Comparison of ENCODE assay signal across 8 cellular contexts in genomic region chr3:163490119-163490518, GRCh38.
DNase-seq lines count a peak whose midpoint lies in the region; ATAC-seq and TF ChIP-seq lines count a peak whose summit lies in the region.

No MANE protein-coding gene starts in this region.

- no peaks in the 10 kb centered on the region for H4K20me1 ChIP-seq in DOHH2 (ENCODE audit: control insufficient read depth, insufficient read depth, low read depth, low read length)

- H3K4me2 ChIP-seq in DOHH2 (ENCODE audit: low read length): no peak overlapping the region

- H3F3A ChIP-seq in DOHH2 (ENCODE audit: control insufficient read depth, insufficient read depth): no peaks in the 10 kb centered on the region

- no peak overlapping the region for H3K4me3 ChIP-seq in DOHH2 (ENCODE audit: low read length)
- H3K4me3 ChIP-seq in NB4 (ENCODE audit: low read depth, low read length): no peak overlapping the region
- no peak overlapping the region for H3K4me3 ChIP-seq in mucosa of descending colon

- no peaks in the 10 kb centered on the region for H3K9me3 ChIP-seq in DOHH2 (ENCODE audit: control insufficient read depth, insufficient read depth, low read length)
- no peaks in the 10 kb centered on the region for H3K9me3 ChIP-seq in mucosa of descending colon

- no peaks in the 10 kb centered on the region for H3K36me3 ChIP-seq in DOHH2 (ENCODE audit: control insufficient read depth, low read length)
- no peaks in the 10 kb centered on the region for H3K36me3 ChIP-seq in mucosa of descending colon (ENCODE audit: low read depth)

- H3K9me2 ChIP-seq in DOHH2 (replicated peaks; ENCODE audit: control insufficient read depth, low read length): no peaks in the 10 kb centered on the region

- CTCF ChIA-PET in HEK293T (lab: Yijun Ruan, JAX): interaction anchor here (1.1 kb wide), 1 partner anchor 433 kb away, joined by 5 read pairs; no protein-coding TSS in a partner anchor

- POLR2A ChIA-PET in HEK293T (lab: Yijun Ruan, JAX): no interaction called here

- peak; percentile 11 for DNase-seq in 8988T
- peak; percentile 33 for DNase-seq in HEK293T (ENCODE audit: extremely low spot score)
- peak; percentile 61 for DNase-seq in NB4 (ENCODE audit: low read depth)
- peak; percentile 4 for DNase-seq in astrocyte of the hippocampus (ENCODE audit: low read depth, low spot score)
- peak in 2 of 3 donors; percentile 49 to 51 for DNase-seq in mucosa of descending colon
- DNase-seq in activated naive CD4-positive, alpha-beta T cell treated with Interleukin-2 at 50 U/mL for 16 hours: no peak
- DNase-seq in activated naive CD4-positive, alpha-beta T cell (lab: John Stamatoyannopoulos, UW): no peak

- H3K4me1 ChIP-seq in DOHH2 (ENCODE audit: control insufficient read depth, low read length) (no peaks in the 10 kb centered on the region), mucosa of descending colon (ENCODE audit: low read depth) (no peaks in the 10 kb centered on the region)

- TF ChIP-seq POLR2A in NB4 (IDR thresholded peaks at IDR 0.05; ENCODE audit: extremely low read depth, insufficient read length): no peak

- no peaks in the 10 kb centered on the region for H3K27me3 ChIP-seq in DOHH2 (ENCODE audit: control insufficient read depth, low read length)

- H3K79me2 ChIP-seq in DOHH2 (ENCODE audit: control insufficient read depth, low read length): no peaks in the 10 kb centered on the region

- H3K27ac ChIP-seq in DOHH2 (ENCODE audit: low read depth, low read length): no peak overlapping the region

- TF ChIP-seq CTCF in DOHH2 (IDR thresholded peaks at IDR 0.05; ENCODE audit: low read depth, low read length, poor library complexity, severe bottlenecking) (peak; percentile 83), NB4 (IDR thresholded peaks at IDR 0.05; ENCODE audit: low read depth, low read length) (peak; percentile 69), mucosa of descending colon (IDR thresholded peaks at IDR 0.05) (no peak)

- peak; percentile 50 for ATAC-seq in mucosa of descending colon

- intact Hi-C loops in mucosa of descending colon (cut with DNase I, micrococcal nuclease): no loop called here

TF ChIP-seq in HEK293T, 16 proteins besides CTCF, POLR2A, EP300 and RAD21:
- TF ChIP-seq TARDBP (IDR thresholded peaks at IDR 0.05) (no peak), FOXK2 (IDR thresholded peaks at IDR 0.05) (no peak), SP1 (IDR thresholded peaks at IDR 0.05) (no peak), ARNT (IDR thresholded peaks at IDR 0.05) (no peak), FOXM1 (IDR thresholded peaks at IDR 0.05; ENCODE audit: borderline replicate concordance) (no peak), HDGF (IDR thresholded peaks at IDR 0.05; ENCODE audit: borderline replicate concordance) (no peak), SUZ12 (IDR thresholded peaks at IDR 0.05) (no peak), ELF4 (IDR thresholded peaks at IDR 0.05) (no peak), L3MBTL2 (conservative IDR thresholded peaks at IDR 0.05) (no peak), LEF1 (IDR thresholded peaks at IDR 0.05; ENCODE audit: borderline replicate concordance) (no peak), FOXA1 (IDR thresholded peaks at IDR 0.05) (no peak), CTBP1 (IDR thresholded peaks at IDR 0.05; ENCODE audit: borderline replicate concordance) (no peak), ZNF384 (IDR thresholded peaks at IDR 0.05) (no peak), NFRKB (IDR thresholded peaks at IDR 0.05) (no peak), BHLHE40 (IDR thresholded peaks at IDR 0.05; ENCODE audit: borderline replicate concordance) (no peak)
- TF ChIP-seq, protein P1, sequence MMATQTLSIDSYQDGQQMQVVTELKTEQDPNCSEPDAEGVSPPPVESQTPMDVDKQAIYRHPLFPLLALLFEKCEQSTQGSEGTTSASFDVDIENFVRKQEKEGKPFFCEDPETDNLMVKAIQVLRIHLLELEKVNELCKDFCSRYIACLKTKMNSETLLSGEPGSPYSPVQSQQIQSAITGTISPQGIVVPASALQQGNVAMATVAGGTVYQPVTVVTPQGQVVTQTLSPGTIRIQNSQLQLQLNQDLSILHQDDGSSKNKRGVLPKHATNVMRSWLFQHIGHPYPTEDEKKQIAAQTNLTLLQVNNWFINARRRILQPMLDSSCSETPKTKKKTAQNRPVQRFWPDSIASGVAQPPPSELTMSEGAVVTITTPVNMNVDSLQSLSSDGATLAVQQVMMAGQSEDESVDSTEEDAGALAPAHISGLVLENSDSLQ (IDR thresholded peaks at IDR 0.05): no peak

Comparison
In these comparisons a context has a peak if more than half of its experiments do, and no peak if none do; other contexts are left out.
1. DNase-seq: peak in 8988T (single experiment), HEK293T (single experiment), NB4 (single experiment), astrocyte of the hippocampus (single experiment) and mucosa of descending colon (2 of 3); none in activated naive CD4-positive, alpha-beta T cell treated with Interleukin-2 at 50 U/mL for 16 hours (single experiment) and activated naive CD4-positive, alpha-beta T cell (0 of 4).